Comparison of ENCODE assay signal across 8 cellular contexts in the genomic region with DNA sequence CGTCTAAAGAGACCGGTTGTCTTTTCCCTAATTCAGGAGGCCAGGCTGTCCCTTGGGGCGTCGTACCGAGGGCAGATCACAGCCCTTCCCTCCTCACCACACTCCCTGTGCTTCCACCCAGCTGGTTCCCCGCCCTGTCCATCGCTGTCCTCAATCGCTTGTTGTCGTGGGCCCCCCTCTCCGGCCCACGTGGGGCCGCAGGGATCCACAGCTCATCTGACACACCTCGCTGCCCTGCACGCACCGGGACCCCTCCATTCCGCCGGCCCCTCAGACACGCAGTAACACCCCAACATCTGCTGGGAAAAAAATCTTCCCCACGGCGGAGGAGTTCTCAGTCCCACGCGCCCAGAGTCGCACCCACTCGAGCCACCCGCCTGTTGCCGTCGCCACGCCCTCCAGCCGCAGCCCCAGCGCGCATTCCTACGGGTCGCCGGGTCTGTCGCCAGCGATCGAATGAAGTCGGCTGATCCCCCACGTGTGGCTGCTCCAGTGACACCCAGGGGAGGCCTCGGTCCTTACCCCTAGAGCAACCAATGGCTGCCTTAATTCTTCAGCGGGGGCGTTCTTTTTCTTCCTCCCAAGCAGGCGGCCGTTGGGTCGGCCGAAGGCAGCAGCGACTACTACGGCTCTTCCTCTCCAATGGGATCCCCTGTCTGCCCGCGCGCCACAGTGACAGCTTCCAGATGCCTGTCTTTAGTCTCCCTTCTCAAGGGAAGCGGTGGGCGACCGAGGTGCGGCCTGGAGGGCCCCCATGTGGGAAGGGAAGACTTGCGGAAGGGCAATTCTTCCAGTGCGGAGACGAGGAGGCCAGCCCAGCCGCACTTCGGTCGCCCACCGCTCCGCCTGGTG.
DNase-seq lines count a peak whose midpoint lies in the region; ATAC-seq and TF ChIP-seq lines count a peak whose summit lies in the region.

No MANE protein-coding gene starts in this region.

- peaks cover 2 to 4% of the 10 kb centered on the region in 2 donors for H3K9me3 Mint-ChIP-seq in stimulated activated naive B cell treated with anti-CD40 and anti-IgM and Interleukin-4, amounts not matched to agents 10 μg/mL and 1 μg/mL and 100 μg/mL, for 72 hours

- ATAC-seq in HG03432 (IDR thresholded peaks at IDR 0.05; ENCODE audit: unreplicated experiment): peak; percentile 52
- ATAC-seq in stimulated activated naive B cell treated with anti-CD40 and anti-IgM and Interleukin-4, amounts not matched to agents 10 μg/mL and 1 μg/mL and 100 μg/mL, for 72 hours (replicated peaks): peak; percentile 71 to 76

- H3K4me2 ChIP-seq in OCI-LY3 (ENCODE audit: low read length): peak overlapping the region; percentile 70

- peaks cover 0 to 6% of the 10 kb centered on the region in 2 donors for H3K27me3 Mint-ChIP-seq in stimulated activated naive B cell treated with anti-CD40 and anti-IgM and Interleukin-4, amounts not matched to agents 10 μg/mL and 1 μg/mL and 100 μg/mL, for 72 hours

- H3K79me2 ChIP-seq in OCI-LY3 (ENCODE audit: low read length): peaks cover 35% of the 10 kb centered on the region

- TF ChIP-seq POLR2A in erythroblast (IDR thresholded peaks at IDR 0.05; ENCODE audit: low read length): peak; percentile 50

- H3K36me3 ChIP-seq in OCI-LY3 (replicated peaks; ENCODE audit: low read depth, low read length) (peaks cover 6% of the 10 kb centered on the region), muscle layer of duodenum (ENCODE audit: control insufficient read depth in 1 of 2, insufficient read depth in 2 of 2, low read length in 2 of 2) (peaks cover 0 to 4% of the 10 kb centered on the region in 2 donors)

- DNase-seq in C1 segment of cervical spinal cord (lab: John Stamatoyannopoulos, UW) (peak in 13 of 14 donors; percentile 48 to 83 (median 74)), GM19240 (ENCODE audit: insufficient read length, low spot score) (peak; percentile 66), activated T-cell treated with anti-CD3 and anti-CD28 coated beads for 48 hours (ENCODE audit: low read depth) (peak; percentile 40), erythroblast (lab: John Stamatoyannopoulos, UW) (peak; percentile 86 to 89)
- DNase-seq in stimulated activated naive B cell treated with anti-CD40 and anti-IgM and Interleukin-4, amounts not matched to agents 10 μg/mL and 1 μg/mL and 100 μg/mL, for 72 hours: peak; percentile 75

- no peaks in the 10 kb centered on the region for H3K27me3 ChIP-seq in OCI-LY3 (ENCODE audit: low read depth, low read length)
- H3K27me3 ChIP-seq in muscle layer of duodenum (ENCODE audit: low read depth, low read length): no peaks in the 10 kb centered on the region

- H3K27ac ChIP-seq in OCI-LY3 (ENCODE audit: low read length): no peak overlapping the region
- H3K27ac ChIP-seq in muscle layer of duodenum (ENCODE audit: low read length): peak overlapping the region; percentile 63

- H3K9me3 ChIP-seq in OCI-LY3 (ENCODE audit: insufficient read depth, low read length): no peaks in the 10 kb centered on the region
- H3K9me3 ChIP-seq in muscle layer of duodenum (ENCODE audit: control insufficient read depth in 1 of 2, low read length in 2 of 2): no peaks in the 10 kb centered on the region

- TF ChIP-seq CTCF in OCI-LY3 (IDR thresholded peaks at IDR 0.05; ENCODE audit: low read depth, low read length): no peak

- peaks cover 17 to 23% of the 10 kb centered on the region in 2 donors for H3K4me1 Mint-ChIP-seq in stimulated activated naive B cell treated with anti-CD40 and anti-IgM and Interleukin-4, amounts not matched to agents 10 μg/mL and 1 μg/mL and 100 μg/mL, for 72 hours

- peak overlapping the region; percentile 92; the same call in 1 of the 2 replicates for H3K9ac ChIP-seq in OCI-LY3 (ENCODE audit: low read length)

- H3K4me3 Mint-ChIP-seq in stimulated activated naive B cell treated with anti-CD40 and anti-IgM and Interleukin-4, amounts not matched to agents 10 μg/mL and 1 μg/mL and 100 μg/mL, for 72 hours: peak overlapping the region; percentile 89 to 94

- peak overlapping the region; percentile 84 for H2AFZ ChIP-seq in OCI-LY3 (ENCODE audit: low read depth, low read length)

- peak overlapping the region; percentile 95 for H3K27ac Mint-ChIP-seq in stimulated activated naive B cell treated with anti-CD40 and anti-IgM and Interleukin-4, amounts not matched to agents 10 μg/mL and 1 μg/mL and 100 μg/mL, for 72 hours

- H3K4me3 ChIP-seq in OCI-LY3 (ENCODE audit: low read length): peak overlapping the region; percentile 95
- H3K4me3 ChIP-seq in muscle layer of duodenum (ENCODE audit: low read depth in 1 of 2, low read length in 2 of 2): peak overlapping the region; percentile 86 to 97

- H3K4me1 ChIP-seq in OCI-LY3 (ENCODE audit: low read length) (peaks cover 8% of the 10 kb centered on the region), muscle layer of duodenum (ENCODE audit: control insufficient read depth in 1 of 2, insufficient read depth in 2 of 2, low read length in 2 of 2) (peaks cover 4 to 15% of the 10 kb centered on the region in 2 donors)

- H4K20me1 ChIP-seq in OCI-LY3 (ENCODE audit: insufficient read depth, low read length): peaks cover 17% of the 10 kb centered on the region

- peaks cover 11 to 20% of the 10 kb centered on the region in 2 donors for H3K36me3 Mint-ChIP-seq in stimulated activated naive B cell treated with anti-CD40 and anti-IgM and Interleukin-4, amounts not matched to agents 10 μg/mL and 1 μg/mL and 100 μg/mL, for 72 hours
